ENCODE assay signal across 8 cellular contexts in the genomic region with DNA sequence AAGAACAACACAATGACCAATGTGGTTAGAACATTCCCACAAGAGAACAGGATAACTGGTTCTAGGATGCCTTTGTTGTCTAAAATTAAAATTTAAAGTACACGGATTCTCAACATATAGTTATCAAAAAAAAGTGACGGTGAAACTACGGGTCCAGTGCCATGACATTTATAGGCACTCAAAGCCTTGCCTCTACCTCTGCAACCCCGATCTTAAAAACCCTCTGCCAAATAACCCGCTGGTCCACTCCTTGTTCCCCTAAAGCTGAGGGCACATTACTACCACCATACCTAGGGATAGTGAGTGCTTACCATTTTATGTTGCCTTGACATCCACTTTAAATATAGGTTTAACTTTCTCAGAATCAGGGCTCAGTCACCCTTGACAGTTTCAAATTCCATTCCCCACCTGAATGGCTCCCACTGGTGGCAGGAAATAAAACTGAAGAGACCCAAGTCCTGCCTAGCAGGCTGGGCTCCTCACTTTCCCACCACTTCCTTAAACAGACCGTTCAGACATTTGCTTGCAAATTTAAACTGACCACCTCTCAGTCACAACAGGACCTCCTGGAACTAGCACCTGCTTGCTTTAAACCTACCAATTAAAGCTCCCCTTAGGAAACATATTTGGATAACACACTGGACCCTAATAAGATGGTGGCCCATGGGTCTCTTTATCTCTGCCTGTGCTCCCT.
A peak's percentile ranks its signal among the peaks of the same experiment; 100 is the strongest.
DNase-seq lines count a peak whose midpoint lies in the region; ATAC-seq and TF ChIP-seq lines count a peak whose summit lies in the region.

No MANE protein-coding gene starts in this region.

- POLR2A ChIA-PET in HEK293 (lab: Yijun Ruan, JAX): no interaction called here

- no peak for ATAC-seq in thoracic aorta (ENCODE audit: insufficient number of reproducible peaks, low FRiP score, low read depth)
- ATAC-seq in GM18870 (IDR thresholded peaks at IDR 0.05; ENCODE audit: unreplicated experiment): no peak

- H3K4me1 ChIP-seq in HEK293 (ENCODE audit: control insufficient read depth, insufficient read depth, low read length) (0 out of 2 replicates have a peak, but pooled peaks cover 3% of the 10 kb centered on the region), thoracic aorta (ENCODE audit: control insufficient read depth in 1 of 2, low read depth in 2 of 2) (peaks cover 7 to 10% of the 10 kb centered on the region in 2 donors)

- peak; percentile 36 for DNase-seq in stimulated activated CD4-positive, alpha-beta T cell treated with anti-CD3 and anti-CD28 coated beads, Interleukin-4, amount 100 ng/mL, for 24 hours
- no peak for DNase-seq in stimulated activated CD4-positive, alpha-beta T cell treated with anti-CD3 and anti-CD28 coated beads, Interleukin-1b, Interleukin-23, amount 100 ng/mL, for 48 hours
- DNase-seq in NOMO-1 treated with DMSO at 0.1 percent for 48 hours (lab: John Stamatoyannopoulos, UW; ENCODE audit: unreplicated experiment) (peak; percentile 72), astrocyte of the spinal cord (ENCODE audit: low read depth, low spot score) (no peak), kidney glomerular epithelial cell (lab: John Stamatoyannopoulos, UW) (peak; percentile 54), thoracic aorta (ENCODE audit: low spot score) (no peak)

- H3K4me3 ChIP-seq in HEK293 (ENCODE audit: low read depth, low read length) (no peak overlapping the region), astrocyte of the spinal cord (ENCODE audit: low read depth, low read length) (no peak overlapping the region), thoracic aorta (no peak overlapping the region)

- TF ChIP-seq CTCF in HEK293 (tag by site-specific recombination; IDR thresholded peaks at IDR 0.05) (peak; percentile 42; the same call in 1 of the 2 replicates), astrocyte of the spinal cord (IDR thresholded peaks at IDR 0.05; ENCODE audit: low read depth, low read length) (peak; percentile 73), thoracic aorta (IDR thresholded peaks at IDR 0.05) (peak; percentile 44)

- in situ Hi-C loops in astrocyte of the spinal cord (cut with HindIII; ENCODE audit: low sequenced_read_pairs): no loop called here

- CTCF ChIA-PET in HEK293 (lab: Yijun Ruan, JAX): interaction anchor here (0.6 to 4.0 kb wide), 16 partner anchors 11 to 200 kb away, joined by 3 to 29 read pairs (median 3); no protein-coding TSS in a partner anchor

- H3K9me3 ChIP-seq in HEK293 (ENCODE audit: control insufficient read depth, insufficient read depth, low read depth, low read length): no peaks in the 10 kb centered on the region
- no peaks in the 10 kb centered on the region for H3K9me3 ChIP-seq in thoracic aorta

- no peaks in the 10 kb centered on the region for H3K36me3 ChIP-seq in HEK293 (ENCODE audit: control insufficient read depth in 2 of 2, insufficient read depth in 1 of 2, low read length in 2 of 2)
- H3K36me3 ChIP-seq in thoracic aorta: no peaks in the 10 kb centered on the region

- no peaks in the 10 kb centered on the region for H3K27me3 ChIP-seq in thoracic aorta (replicated peaks; ENCODE audit: insufficient read depth)

- H3K27ac ChIP-seq in HEK293 (ENCODE audit: extremely low read depth, low read depth, low read length) (no peak overlapping the region), thoracic aorta (no peak overlapping the region)

TF ChIP-seq in HEK293, 187 proteins besides CTCF, POLR2A, EP300 and RAD21:
- 0 out of 2 replicates have a peak, but pooled peaks have one; percentile 9 for TF ChIP-seq ZNF654 (tag by site-specific recombination; IDR thresholded peaks at IDR 0.05; ENCODE audit: low read depth)
- TF ChIP-seq, protein P1, sequence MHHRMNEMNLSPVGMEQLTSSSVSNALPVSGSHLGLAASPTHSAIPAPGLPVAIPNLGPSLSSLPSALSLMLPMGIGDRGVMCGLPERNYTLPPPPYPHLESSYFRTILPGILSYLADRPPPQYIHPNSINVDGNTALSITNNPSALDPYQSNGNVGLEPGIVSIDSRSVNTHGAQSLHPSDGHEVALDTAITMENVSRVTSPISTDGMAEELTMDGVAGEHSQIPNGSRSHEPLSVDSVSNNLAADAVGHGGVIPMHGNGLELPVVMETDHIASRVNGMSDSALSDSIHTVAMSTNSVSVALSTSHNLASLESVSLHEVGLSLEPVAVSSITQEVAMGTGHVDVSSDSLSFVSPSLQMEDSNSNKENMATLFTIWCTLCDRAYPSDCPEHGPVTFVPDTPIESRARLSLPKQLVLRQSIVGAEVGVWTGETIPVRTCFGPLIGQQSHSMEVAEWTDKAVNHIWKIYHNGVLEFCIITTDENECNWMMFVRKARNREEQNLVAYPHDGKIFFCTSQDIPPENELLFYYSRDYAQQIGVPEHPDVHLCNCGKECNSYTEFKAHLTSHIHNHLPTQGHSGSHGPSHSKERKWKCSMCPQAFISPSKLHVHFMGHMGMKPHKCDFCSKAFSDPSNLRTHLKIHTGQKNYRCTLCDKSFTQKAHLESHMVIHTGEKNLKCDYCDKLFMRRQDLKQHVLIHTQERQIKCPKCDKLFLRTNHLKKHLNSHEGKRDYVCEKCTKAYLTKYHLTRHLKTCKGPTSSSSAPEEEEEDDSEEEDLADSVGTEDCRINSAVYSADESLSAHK (tag by site-specific recombination; IDR thresholded peaks at IDR 0.05): peak; percentile 88
- TF ChIP-seq, protein P2, sequence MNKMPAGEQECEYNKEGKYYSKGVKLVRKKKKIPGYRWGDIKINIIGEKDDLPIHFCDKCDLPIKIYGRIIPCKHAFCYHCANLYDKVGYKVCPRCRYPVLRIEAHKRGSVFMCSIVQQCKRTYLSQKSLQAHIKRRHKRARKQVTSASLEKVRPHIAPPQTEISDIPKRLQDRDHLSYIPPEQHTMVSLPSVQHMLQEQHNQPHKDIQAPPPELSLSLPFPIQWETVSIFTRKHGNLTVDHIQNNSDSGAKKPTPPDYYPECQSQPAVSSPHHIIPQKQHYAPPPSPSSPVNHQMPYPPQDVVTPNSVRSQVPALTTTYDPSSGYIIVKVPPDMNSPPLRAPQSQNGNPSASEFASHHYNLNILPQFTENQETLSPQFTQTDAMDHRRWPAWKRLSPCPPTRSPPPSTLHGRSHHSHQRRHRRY (tag by site-specific recombination; IDR thresholded peaks at IDR 0.05): no peak

Comparison
In these comparisons a context has a peak if more than half of its experiments do, and no peak if none do; other contexts are left out.
1. DNase-seq: peak in stimulated activated CD4-positive, alpha-beta T cell treated with anti-CD3 and anti-CD28 coated beads, Interleukin-4, amount 100 ng/mL, for 24 hours (single experiment), NOMO-1 treated with DMSO at 0.1 percent for 48 hours (single experiment) and kidney glomerular epithelial cell (single experiment); none in stimulated activated CD4-positive, alpha-beta T cell treated with anti-CD3 and anti-CD28 coated beads, Interleukin-1b, Interleukin-23, amount 100 ng/mL, for 48 hours (single experiment), astrocyte of the spinal cord (single experiment) and thoracic aorta (single experiment).
2. Peak in every context shown above with its lines, with median percentiles within 50 percentile points of each other: CTCF ChIP-seq.